ENCODE assay signal across 13 cellular contexts in the genomic region with DNA sequence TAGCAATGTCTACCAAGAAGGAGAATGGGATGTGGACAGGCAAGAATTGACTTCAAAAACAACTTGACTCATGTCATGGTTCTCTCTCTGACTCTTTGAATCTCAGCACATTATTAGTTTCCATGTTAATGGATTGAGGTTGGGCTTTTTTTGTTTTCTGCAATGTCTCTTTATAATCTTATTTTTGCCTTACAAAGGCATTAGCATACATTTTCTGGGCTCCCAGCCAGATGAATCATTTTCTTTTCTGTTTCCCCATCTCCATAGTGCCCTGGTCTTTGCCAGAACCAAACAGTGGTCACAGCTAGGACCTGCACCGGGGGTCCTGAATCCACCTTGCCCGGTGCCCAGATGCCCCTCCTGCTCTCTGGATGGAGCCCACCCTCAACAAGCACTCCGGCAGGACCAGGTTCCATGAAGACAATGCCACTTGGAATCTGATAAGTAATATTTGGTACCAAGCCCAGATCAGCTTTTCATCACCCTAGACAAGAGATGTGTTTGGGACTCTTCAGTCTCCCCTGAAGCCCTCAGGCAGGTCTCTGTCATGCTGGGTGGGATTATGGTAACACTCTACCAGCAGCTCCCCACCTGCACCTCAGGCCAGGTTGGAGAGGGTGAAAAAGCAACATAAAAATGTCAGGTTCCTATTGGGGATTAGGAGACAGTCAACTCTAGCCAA.
DNase-seq lines count a peak whose midpoint lies in the region; ATAC-seq and TF ChIP-seq lines count a peak whose summit lies in the region.
"Had no signal": no experiment of that assay in that cellular context is flagged by ENCODE, and none has a peak within 500 bp of the region (broad histone marks: within the 10 kb centered on the region; RNA-seq: fewer than 3 reads in every experiment).

No MANE protein-coding gene starts in this region.

- H3K4me2 ChIP-seq in PC-9: peak overlapping the region; percentile 37
- H3K4me2 ChIP-seq: neural progenitor cell had no signal

- peaks cover 27% of the 10 kb centered on the region for H3F3A ChIP-seq in PC-9 (ENCODE audit: insufficient read depth, low read depth)

- POLR2A ChIA-PET in PC-9 (lab: Charles Lee; ENCODE audit: unreplicated experiment): interaction anchor here (0.5 to 0.6 kb wide), 2 partner anchors 85 to 568 kb away, joined by 4 to 8 read pairs; no protein-coding TSS in a partner anchor

- no peak for TF ChIP-seq CTCF in PC-9 (conservative IDR thresholded peaks at IDR 0.05)

- H2AFZ ChIP-seq in PC-9: no peak overlapping the region
- H2AFZ ChIP-seq: neural progenitor cell had no signal

- CTCF ChIA-PET in PC-9 (lab: Charles Lee): interaction anchor here (1.2 kb wide), 1 partner anchor 67 kb away, joined by 3 read pairs; no protein-coding TSS in a partner anchor

- H3K4me1 ChIP-seq in PC-9 (replicated peaks; ENCODE audit: insufficient read depth): peaks cover 22% of the 10 kb centered on the region
- H3K4me1 ChIP-seq: body of pancreas had no signal

- peaks cover 4% of the 10 kb centered on the region for H3K27me3 Mint-ChIP-seq in activated T-cell treated with anti-CD3 and anti-CD28 coated beads, Interleukin-2, amount 50 U/mL, for 72 hours (ENCODE audit: low read depth)

- H3K4me3 ChIP-seq in PC-9: no peak overlapping the region
- H3K4me3 ChIP-seq: body of pancreas, neural progenitor cell had no signal

- intact Hi-C loops in PC-9 (cut with micrococcal nuclease; ENCODE audit: unreplicated experiment): loop anchor here (1.0 to 5.0 kb wide), 5 partner anchors 13 to 569 kb away; no protein-coding TSS in a partner anchor

- H3K36me3 ChIP-seq in PC-9 (ENCODE audit: low read depth): peaks cover 60% of the 10 kb centered on the region
- H3K36me3 ChIP-seq: neural progenitor cell had no signal

- H3K9me3 Mint-ChIP-seq in activated T-cell treated with anti-CD3 and anti-CD28 coated beads, Interleukin-2, amount 50 U/mL, for 72 hours: no peaks in the 10 kb centered on the region

- H3K4me3 Mint-ChIP-seq in activated T-cell treated with anti-CD3 and anti-CD28 coated beads, Interleukin-2, amount 50 U/mL, for 72 hours: no peak overlapping the region
- H3K4me3 Mint-ChIP-seq: B cell, neural progenitor cell had no signal

- no TSS peak for BruUV-seq in PC-9 (replicated peaks; lab: Mats Ljungman, UMichigan)

- ATAC-seq in activated T-cell treated with anti-CD3 and anti-CD28 coated beads, Interleukin-2, amount 50 U/mL, for 72 hours (replicated peaks in 1 of 2): no peak
- ATAC-seq: body of pancreas had no signal

- in situ Hi-C loops in G401 (cut with HindIII; ENCODE audit: low sequenced_read_pairs): no loop called here

- H3K27ac ChIP-seq in PC-9: peak overlapping the region; percentile 52
- H3K27ac ChIP-seq: body of pancreas, neural progenitor cell had no signal

- no peaks in the 10 kb centered on the region for H4K20me1 ChIP-seq in PC-9 (ENCODE audit: insufficient read depth)

- H3K9me2 ChIP-seq in PC-9 (ENCODE audit: insufficient read depth): no peaks in the 10 kb centered on the region

- H3K9me3 ChIP-seq in PC-9 (ENCODE audit: insufficient read depth, low read depth): peaks cover 9% of the 10 kb centered on the region; the same call in 1 of the 2 replicates
- H3K9me3 ChIP-seq: body of pancreas had no signal

- peak; percentile 82 for DNase-seq in A172 (ENCODE audit: low spot score)
- peak; percentile 65 for DNase-seq in H4 (ENCODE audit: low spot score)
- peak; percentile 78 to 87 for DNase-seq in PC-9
- peak; percentile 81 for DNase-seq in fibroblast of peridontal ligament (ENCODE audit: extremely low read depth)
- no peak for DNase-seq in KG1 (lab: John Stamatoyannopoulos, UW)
- DNase-seq in G401 (ENCODE audit: low spot score): no peak
- DNase-seq in activated T-cell treated with anti-CD3 and anti-CD28 coated beads, Interleukin-2, amount 50 U/mL, for 72 hours: no peak
- no peak for DNase-seq in NCI-H524 treated with DMSO at 0.1 percent for 48 hours (lab: John Stamatoyannopoulos, UW)
- DNase-seq: body of pancreas; NCI-H1417; stimulated activated CD4-positive, alpha-beta T cell treated with anti-CD3 and anti-CD28 coated beads, Interleukin-4, amount 100 ng/mL, for 4 hours had no signal

- H3K27ac Mint-ChIP-seq in activated T-cell treated with anti-CD3 and anti-CD28 coated beads, Interleukin-2, amount 50 U/mL, for 72 hours: no peak overlapping the region
- H3K27ac Mint-ChIP-seq: B cell, neural progenitor cell had no signal

- no peaks in the 10 kb centered on the region for H3K36me3 Mint-ChIP-seq in activated T-cell treated with anti-CD3 and anti-CD28 coated beads, Interleukin-2, amount 50 U/mL, for 72 hours (ENCODE audit: insufficient read depth in 2 of 2)
- H3K36me3 Mint-ChIP-seq: neural progenitor cell had no signal

- no peaks in the 10 kb centered on the region for H3K4me1 Mint-ChIP-seq in activated T-cell treated with anti-CD3 and anti-CD28 coated beads, Interleukin-2, amount 50 U/mL, for 72 hours (ENCODE audit: low read depth)
- H3K4me1 Mint-ChIP-seq: B cell had no signal

- H3K27me3 ChIP-seq in PC-9 (ENCODE audit: insufficient read depth, low read depth): no peaks in the 10 kb centered on the region
- H3K27me3 ChIP-seq: body of pancreas, neural progenitor cell had no signal

- peaks cover 5% of the 10 kb centered on the region; the same call in 1 of the 2 replicates for H3K79me2 ChIP-seq in PC-9 (ENCODE audit: low read depth)

Comparison
In these comparisons a context has a peak if more than half of its experiments do, and no peak if none do; other contexts are left out.
1. DNase-seq: peak in A172 (single experiment), H4 (single experiment), PC-9 (2 of 2) and fibroblast of peridontal ligament (single experiment); none in KG1 (single experiment), G401 (single experiment), activated T-cell treated with anti-CD3 and anti-CD28 coated beads, Interleukin-2, amount 50 U/mL, for 72 hours (0 of 2) and NCI-H524 treated with DMSO at 0.1 percent for 48 hours (single experiment).